ENCODE assay signal across 8 cellular contexts in genomic region chr4:15149234-15149841, GRCh38.
DNase-seq lines count a peak whose midpoint lies in the region; ATAC-seq and TF ChIP-seq lines count a peak whose summit lies in the region.

No MANE protein-coding gene starts in this region.

- H3K4me3 ChIP-seq in aorta (ENCODE audit: low read length in 2 of 2), result no peak overlapping the region
- H3K4me3 ChIP-seq in BE2C (ENCODE audit: low read depth, low read length), result no peak overlapping the region

- CTCF ChIA-PET in HEK293T (lab: Yijun Ruan, JAX), result no interaction called here

- TF ChIP-seq CTCF in natural killer cell (IDR thresholded peaks at IDR 0.05) (no peak), BE2C (IDR thresholded peaks at IDR 0.05; ENCODE audit: low read depth, low read length) (no peak)

- H3K27ac ChIP-seq in epithelial cell of prostate (peak overlapping the region; percentile 5), aorta (ENCODE audit: low read depth in 1 of 2, low read length in 2 of 2) (peak overlapping the region; percentile 46 to 83)

- no peak overlapping the region for H3K27ac Mint-ChIP-seq in natural killer cell treated with Interleukin-12 subunit alpha and Interleukin-12 subunit beta and Interleukin-15 and Interleukin-18, amount 100 ng/mL, for 72 hours
- no peak overlapping the region for H3K27ac Mint-ChIP-seq in natural killer cell

- H3K4me1 Mint-ChIP-seq in natural killer cell treated with Interleukin-12 subunit alpha and Interleukin-12 subunit beta and Interleukin-15 and Interleukin-18, amount 100 ng/mL, for 72 hours (ENCODE audit: low read depth in 2 of 2), result no peaks in the 10 kb centered on the region
- no peaks in the 10 kb centered on the region for H3K4me1 Mint-ChIP-seq in natural killer cell

- POLR2A ChIA-PET in HEK293T (lab: Yijun Ruan, JAX), result no interaction called here

- H3K4me1 ChIP-seq in aorta (ENCODE audit: control insufficient read depth in 1 of 2, insufficient read depth in 2 of 2, low read length in 2 of 2), result peaks cover 2 to 7% of the 10 kb centered on the region in 2 donors
- H3K4me1 ChIP-seq in BE2C, result peaks cover 48% of the 10 kb centered on the region

- intact Hi-C loops in natural killer cell (cut with micrococcal nuclease), result no loop called here
- intact Hi-C loops in aorta (cut with DNase I), result loop anchor here in 1 of 2 donors (5.0 kb wide), 1 partner anchor 147 kb away; the partner anchor contains the start of gene CPEB2

- H3K27me3 ChIP-seq in aorta (ENCODE audit: control insufficient read depth in 1 of 2, insufficient read depth in 2 of 2, low read length in 1 of 2), result no peaks in the 10 kb centered on the region
- H3K27me3 ChIP-seq in BE2C, result no peaks in the 10 kb centered on the region

- no peaks in the 10 kb centered on the region for H3K36me3 ChIP-seq in aorta (ENCODE audit: control insufficient read depth in 1 of 2, insufficient read depth in 2 of 2, low read length in 1 of 2)
- H3K36me3 ChIP-seq in BE2C, result no peaks in the 10 kb centered on the region

- no peaks in the 10 kb centered on the region for H3K36me3 Mint-ChIP-seq in natural killer cell treated with Interleukin-12 subunit alpha and Interleukin-12 subunit beta and Interleukin-15 and Interleukin-18, amount 100 ng/mL, for 72 hours
- H3K36me3 Mint-ChIP-seq in natural killer cell, result no peaks in the 10 kb centered on the region

- H3K9me3 Mint-ChIP-seq in natural killer cell treated with Interleukin-12 subunit alpha and Interleukin-12 subunit beta and Interleukin-15 and Interleukin-18, amount 100 ng/mL, for 72 hours, result no peaks in the 10 kb centered on the region
- H3K9me3 Mint-ChIP-seq in natural killer cell, result peaks cover 0 to 2% of the 10 kb centered on the region in 2 donors

- H3K9me3 ChIP-seq in aorta (ENCODE audit: control insufficient read depth, low read length), result no peaks in the 10 kb centered on the region
- no peaks in the 10 kb centered on the region for H3K9me3 ChIP-seq in BE2C

- no peak overlapping the region for H3K4me3 Mint-ChIP-seq in natural killer cell treated with Interleukin-12 subunit alpha and Interleukin-12 subunit beta and Interleukin-15 and Interleukin-18, amount 100 ng/mL, for 72 hours
- H3K4me3 Mint-ChIP-seq in natural killer cell, result no peak overlapping the region

- peak; percentile 4 to 22 for ATAC-seq in natural killer cell treated with Interleukin-12 subunit alpha and Interleukin-12 subunit beta and Interleukin-15 and Interleukin-18, amount 100 ng/mL, for 72 hours
- ATAC-seq in natural killer cell, result no peak
- peak; percentile 74 for ATAC-seq in HG03342 (IDR thresholded peaks at IDR 0.05; ENCODE audit: unreplicated experiment)
- ATAC-seq in aorta (ENCODE audit: low FRiP score), result peak; percentile 38

- no peak for DNase-seq in natural killer cell treated with Interleukin-12 subunit alpha and Interleukin-12 subunit beta and Interleukin-15 and Interleukin-18, amount 100 ng/mL, for 72 hours (ENCODE audit: low spot score)
- DNase-seq in natural killer cell (no peak), epithelial cell of prostate (ENCODE audit: low read depth, low spot score) (no peak), aorta (no peak), dermis blood vessel endothelial cell (no peak), BE2C (no peak), HEK293T (ENCODE audit: extremely low spot score) (no peak)

- H3K27me3 Mint-ChIP-seq in natural killer cell treated with Interleukin-12 subunit alpha and Interleukin-12 subunit beta and Interleukin-15 and Interleukin-18, amount 100 ng/mL, for 72 hours, result peaks cover 11 to 21% of the 10 kb centered on the region in 2 donors
- H3K27me3 Mint-ChIP-seq in natural killer cell (ENCODE audit: low read depth in 2 of 2), result peaks cover 12 to 21% of the 10 kb centered on the region in 2 donors

- WGBS in aorta, 2 donors, result 60 to 65% methylated on average over 10 of the region's 10 CpGs

TF ChIP-seq in HEK293T, 16 proteins besides CTCF, POLR2A, EP300 and RAD21:
- TF ChIP-seq L3MBTL2 (conservative IDR thresholded peaks at IDR 0.05), result no peak
- TF ChIP-seq ZNF384 (IDR thresholded peaks at IDR 0.05), result no peak
- no peak for TF ChIP-seq FOXA1 (IDR thresholded peaks at IDR 0.05)
- no peak for TF ChIP-seq FOXM1 (IDR thresholded peaks at IDR 0.05; ENCODE audit: borderline replicate concordance)
- TF ChIP-seq HDGF (IDR thresholded peaks at IDR 0.05; ENCODE audit: borderline replicate concordance), result no peak
- TF ChIP-seq ARNT (IDR thresholded peaks at IDR 0.05), result no peak
- no peak for TF ChIP-seq CTBP1 (IDR thresholded peaks at IDR 0.05; ENCODE audit: borderline replicate concordance)
- no peak for TF ChIP-seq ELF4 (IDR thresholded peaks at IDR 0.05)
- TF ChIP-seq FOXK2 (IDR thresholded peaks at IDR 0.05), result no peak
- no peak for TF ChIP-seq LEF1 (IDR thresholded peaks at IDR 0.05; ENCODE audit: borderline replicate concordance)
- TF ChIP-seq SP1 (IDR thresholded peaks at IDR 0.05), result no peak
- TF ChIP-seq TARDBP (IDR thresholded peaks at IDR 0.05), result no peak
- TF ChIP-seq NFRKB (IDR thresholded peaks at IDR 0.05), result no peak
- no peak for TF ChIP-seq BHLHE40 (IDR thresholded peaks at IDR 0.05; ENCODE audit: borderline replicate concordance)
- TF ChIP-seq PKNOX1 (IDR thresholded peaks at IDR 0.05), result no peak
- no peak for TF ChIP-seq SUZ12 (IDR thresholded peaks at IDR 0.05)

Comparison
In these comparisons a context has a peak if more than half of its experiments do, and no peak if none do; other contexts are left out.
1. ATAC-seq: peak in natural killer cell treated with Interleukin-12 subunit alpha and Interleukin-12 subunit beta and Interleukin-15 and Interleukin-18, amount 100 ng/mL, for 72 hours (2 of 2), HG03342 (single experiment) and aorta (single experiment); none in natural killer cell (0 of 3).